In genomic region chr2:71503827-71504226, GRCh38 we compare ENCODE assay signal across 13 cellular contexts. TPM values are rescaled to one million over a fixed set of nuclear protein-coding genes. Genes with fewer than 3 reads are reported as not detected.
DNase-seq lines count a peak whose midpoint lies in the region; ATAC-seq, FAIRE-seq and TF ChIP-seq lines count a peak whose summit lies in the region.
"Had no signal": no experiment of that assay in that cellular context is flagged by ENCODE, and none has a peak within 500 bp of the region (broad histone marks: within the 10 kb centered on the region; RNA-seq: fewer than 3 reads in every experiment).

No MANE protein-coding gene starts in this region.

- ATAC-seq in esophagus mucosa: peak; percentile 95
- ATAC-seq in left lung: peak; percentile 48
- ATAC-seq in sciatic nerve: peak; percentile 33
- ATAC-seq in GM19023 (IDR thresholded peaks at IDR 0.05; ENCODE audit: unreplicated experiment): no peak
- ATAC-seq in GM18907 (IDR thresholded peaks at IDR 0.05; ENCODE audit: unreplicated experiment): no peak

- H3K9me3 ChIP-seq in left lung: no peaks in the 10 kb centered on the region

- peaks cover 0 to 42% of the 10 kb centered on the region in 2 donors for H3K36me3 ChIP-seq in left lung

- TF ChIP-seq CTCF in left lung (IDR thresholded peaks at IDR 0.05): no peak
- no peak for TF ChIP-seq CTCF in D721Med (IDR thresholded peaks at IDR 0.05; ENCODE audit: insufficient read depth, missing control alignments)

- H3K27me3 ChIP-seq in left lung: no peaks in the 10 kb centered on the region

- intact Hi-C loops in left lung (cut with DNase I): no loop called here
- intact Hi-C loops in sciatic nerve (cut with DNase I): no loop called here

- peak overlapping the region; percentile 39 to 66 for H3K27ac ChIP-seq in left lung

- FAIRE-seq in D721Med (lab: Jason Lieb, UNC): no peak

- DNase-seq in HPDE6-E6E7 (ENCODE audit: extremely low spot score): peak; percentile 73
- no peak for DNase-seq in left lung
- DNase-seq in sciatic nerve (ENCODE audit: low spot score): no peak
- no peak for DNase-seq in D721Med (ENCODE audit: insufficient read length, low spot score)
- no peak for DNase-seq in AML-193 (lab: John Stamatoyannopoulos, UW)
- DNase-seq: activated CD4-positive, alpha-beta memory T cell treated with anti-CD3 and anti-CD28 coated beads, Interleukin-2, amount 10 ng/mL, durations not matched to agents 7 days and 5 days; KBM-7; NCI-H1694; NCI-H748 treated with DMSO at 0.1 percent for 48 hours; SHP77 had no signal

- peaks cover 0 to 32% of the 10 kb centered on the region in 2 donors for H3K4me1 ChIP-seq in left lung

- no peak overlapping the region for H3K4me3 ChIP-seq in left lung

RNA-seq across cellular contexts. Expression of gene DYSF, which starts 50.5 kb away (rescaled TPM):
- total RNA-seq in esophagus mucosa (3.4 TPM), left lung (10 to 100 TPM; 24.5 to 71.4 TPM), sciatic nerve (21.8 TPM)
- total RNA-seq: activated CD4-positive, alpha-beta memory T cell treated with anti-CD3 and anti-CD28 coated beads, Interleukin-2, amount 10 ng/mL, durations not matched to agents 7 days and 5 days had no signal

Comparison
In these comparisons a context has a peak if more than half of its experiments do, and no peak if none do; other contexts are left out.
1. ATAC-seq: peak in esophagus mucosa (single experiment), left lung (single experiment) and sciatic nerve (single experiment); none in GM19023 (single experiment) and GM18907 (single experiment).